8 cellular contexts compared by ENCODE assay signal in the genomic region with DNA sequence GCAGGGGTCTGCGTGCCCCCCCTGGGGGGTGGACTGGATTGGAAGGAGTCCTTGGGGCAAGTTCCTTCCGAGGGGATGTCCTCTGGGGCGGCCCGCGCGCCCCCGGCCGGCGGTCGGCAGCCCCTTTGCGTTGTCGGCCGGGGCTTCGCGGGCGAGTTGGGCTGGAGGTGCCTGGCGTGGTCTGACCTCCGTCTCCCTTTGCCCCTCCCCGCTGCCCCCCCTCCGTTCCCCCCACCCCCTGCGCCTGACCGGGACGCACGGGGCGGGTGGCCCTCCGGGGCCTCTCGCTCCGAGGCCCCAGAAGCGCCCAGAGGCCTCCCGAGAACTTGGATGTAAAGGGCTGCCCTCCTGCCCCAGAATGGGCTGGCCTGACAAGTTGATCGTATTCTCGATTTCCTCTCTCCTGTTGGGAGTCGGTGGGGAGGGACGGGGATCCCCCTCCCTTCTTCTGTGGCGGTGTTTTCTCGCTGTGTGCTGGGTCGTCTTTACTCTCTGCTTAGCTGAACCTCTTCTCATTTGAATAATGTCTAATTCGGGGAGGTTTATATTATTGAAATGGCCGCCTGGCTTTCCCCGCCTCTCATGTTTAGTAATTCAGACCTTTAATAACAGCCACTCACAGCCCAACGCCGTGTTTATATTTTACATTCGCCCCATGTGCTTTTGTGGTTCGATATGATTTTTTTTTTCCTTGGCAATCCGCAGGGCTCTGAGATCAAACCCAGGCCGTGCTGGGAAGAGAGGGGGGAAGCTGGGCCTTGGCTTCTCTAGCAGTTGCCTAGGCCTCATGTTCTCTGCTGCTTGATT. TPM values are rescaled to one million over a fixed set of nuclear protein-coding genes. Genes with fewer than 3 reads are reported as not detected.
DNase-seq lines count a peak whose midpoint lies in the region; ATAC-seq, FAIRE-seq and TF ChIP-seq lines count a peak whose summit lies in the region.

No MANE protein-coding gene starts in this region.

- H2AFZ ChIP-seq in SK-N-SH (ENCODE audit: low read depth): peak overlapping the region; percentile 71

- H3K4me3 ChIP-seq in H7 (ENCODE audit: insufficient read depth, low read depth, low read length) (peak overlapping the region; percentile 92), MG63 (peak overlapping the region; percentile 61), SK-N-SH (ENCODE audit: low read depth in 2 of 2, low read length in 1 of 2) (peak overlapping the region; percentile 85 to 100), pancreas (peak overlapping the region; percentile 51 to 81 (median 70)), tibial artery (peak overlapping the region; percentile 93 to 94)

- H3K9me3 Mint-ChIP-seq in activated naive CD4-positive, alpha-beta T cell treated with anti-CD3 and anti-CD28 coated beads, Interleukin-2, amount 50 U/mL, for 72 hours: no peaks in the 10 kb centered on the region

- H3K9me3 ChIP-seq in MG63: no peaks in the 10 kb centered on the region
- no peaks in the 10 kb centered on the region for H3K9me3 ChIP-seq in SK-N-SH
- no peaks in the 10 kb centered on the region for H3K9me3 ChIP-seq in pancreas
- H3K9me3 ChIP-seq in tibial artery: no peaks in the 10 kb centered on the region

- intact Hi-C loops in Right ventricle myocardium inferior (cut with DNase I): loop anchor here (5.0 kb wide), 1 partner anchor 380 kb away; no protein-coding TSS in a partner anchor
- intact Hi-C loops in pancreas (cut with DNase I): no loop called here
- intact Hi-C loops in tibial artery (cut with DNase I; ENCODE audit: low total_unique reads): loop anchor here (10.0 kb wide), 1 partner anchor 157 kb away; no protein-coding TSS in a partner anchor

- H3K36me3 ChIP-seq in H7 (replicated peaks; ENCODE audit: control insufficient read depth, insufficient read depth, low read length) (no peaks in the 10 kb centered on the region), MG63 (no peaks in the 10 kb centered on the region), SK-N-SH (replicated peaks in 1 of 2; ENCODE audit: control insufficient read depth in 1 of 2, insufficient read depth in 2 of 2, low read length in 1 of 2) (no peaks in the 10 kb centered on the region), pancreas (no peaks in the 10 kb centered on the region), tibial artery (no peaks in the 10 kb centered on the region)

- peak overlapping the region; percentile 67 for H3K9ac ChIP-seq in SK-N-SH

- H3K4me2 ChIP-seq in SK-N-SH: peak overlapping the region; percentile 73

- H3F3A ChIP-seq in SK-N-SH (replicated peaks; ENCODE audit: insufficient read depth): peaks cover 5% of the 10 kb centered on the region

- FAIRE-seq in pancreas (lab: Jason Lieb, UNC): peak; percentile 80

- no peaks in the 10 kb centered on the region; the same call in 1 of the 2 replicates for H4K20me1 ChIP-seq in SK-N-SH (ENCODE audit: insufficient read depth)

- WGBS in SK-N-SH (ENCODE audit: low lambda C conversion rate): 1% methylated on average over 28 of the region's 46 CpGs
- 0% methylated on average over 26 to 46 of the region's 46 CpGs for WGBS in pancreas, 2 donors

- peak; percentile 63 to 83 for ATAC-seq in activated naive CD4-positive, alpha-beta T cell treated with anti-CD3 and anti-CD28 coated beads, Interleukin-2, amount 50 U/mL, for 72 hours
- ATAC-seq in Right ventricle myocardium inferior (peak; percentile 53), pancreas (peak; percentile 36 to 50 (median 42))

- TF ChIP-seq EP300 in SK-N-SH (IDR thresholded peaks at IDR 0.05; ENCODE audit: borderline replicate concordance in 1 of 2, low read depth in 1 of 2, low read length in 1 of 2): no peak

- H3K4me1 ChIP-seq in SK-N-SH (ENCODE audit: control insufficient read depth in 1 of 2, insufficient read depth in 2 of 2, low read depth in 1 of 2, low read length in 1 of 2) (peaks cover 4 to 19% of the 10 kb centered on the region in 2 experiments; a peak in 3 of 4 replicates), pancreas (peaks cover 13 to 21% (median 20%) of the 10 kb centered on the region in 3 donors), tibial artery (peaks cover 0 to 44% (median 13%) of the 10 kb centered on the region in 4 donors)

- H3K36me3 Mint-ChIP-seq in activated naive CD4-positive, alpha-beta T cell treated with anti-CD3 and anti-CD28 coated beads, Interleukin-2, amount 50 U/mL, for 72 hours: peaks cover 6 to 11% of the 10 kb centered on the region in 2 donors

- TF ChIP-seq RAD21 in SK-N-SH (IDR thresholded peaks at IDR 0.05; ENCODE audit: low read length): no peak

- CTCF ChIA-PET in SK-N-SH (lab: Yijun Ruan, JAX): interaction anchor here (0.6 to 3.0 kb wide), 4 partner anchors 9 to 312 kb away, joined by 3 to 16 read pairs (median 9); no protein-coding TSS in a partner anchor

- POLR2A ChIA-PET in SK-N-SH (lab: Yijun Ruan, JAX): no interaction called here

- peaks cover 54% of the 10 kb centered on the region for H3K79me2 ChIP-seq in SK-N-SH (ENCODE audit: insufficient read depth)

- H3K27me3 ChIP-seq in H7 (ENCODE audit: control insufficient read depth, insufficient read depth, low read length) (no peaks in the 10 kb centered on the region), MG63 (no peaks in the 10 kb centered on the region), SK-N-SH (ENCODE audit: insufficient read depth) (no peaks in the 10 kb centered on the region), pancreas (no peaks in the 10 kb centered on the region), tibial artery (no peaks in the 10 kb centered on the region)

- DNase-seq in GDM1 (lab: John Stamatoyannopoulos, UW) (peak; percentile 53), H7 (peak; percentile 63), MG63 (peak; percentile 68), SK-N-SH (peak; percentile 70), Right ventricle myocardium inferior (ENCODE audit: missing footprints) (peak; percentile 85), pancreas (peak; percentile 65 to 82 (median 72)), tibial artery (peak; percentile 74 to 80)
- DNase-seq in activated naive CD4-positive, alpha-beta T cell treated with anti-CD3 and anti-CD28 coated beads, Interleukin-2, amount 50 U/mL, for 72 hours (ENCODE audit: low spot score in 2 of 2): peak; percentile 66 to 87

- no peaks in the 10 kb centered on the region for H3K9me2 ChIP-seq in SK-N-SH

- H3K27ac ChIP-seq in SK-N-SH (ENCODE audit: low read depth in 2 of 2, low read length in 1 of 2) (peak overlapping the region; percentile 74 to 92), pancreas (peak overlapping the region; percentile 87 to 98 (median 94)), tibial artery (peak overlapping the region; percentile 95 to 99)

- peak overlapping the region; percentile 89 to 99 for H3K27ac Mint-ChIP-seq in activated naive CD4-positive, alpha-beta T cell treated with anti-CD3 and anti-CD28 coated beads, Interleukin-2, amount 50 U/mL, for 72 hours

- TF ChIP-seq CTCF in SK-N-SH (IDR thresholded peaks at IDR 0.05) (no peak), pancreas (IDR thresholded peaks at IDR 0.05) (no peak), tibial artery (IDR thresholded peaks at IDR 0.05) (no peak)

TF ChIP-seq in SK-N-SH, 30 proteins besides CTCF, POLR2A, EP300 and RAD21:
- TF ChIP-seq MEF2A (IDR thresholded peaks at IDR 0.05; ENCODE audit: borderline replicate concordance, low read depth) (no peak), SIN3A (IDR thresholded peaks at IDR 0.05; ENCODE audit: borderline replicate concordance, low read depth, low read length) (peak; percentile 90), MXI1 (IDR thresholded peaks at IDR 0.05; ENCODE audit: low read depth, low read length) (peak; percentile 93), YY1 (IDR thresholded peaks at IDR 0.05; ENCODE audit: low read depth) (peak; percentile 59; the same call in 1 of the 2 replicates), TAF1 (IDR thresholded peaks at IDR 0.05; ENCODE audit: borderline replicate concordance, low read depth, low read length) (no peak)
- TF ChIP-seq, protein P1, sequence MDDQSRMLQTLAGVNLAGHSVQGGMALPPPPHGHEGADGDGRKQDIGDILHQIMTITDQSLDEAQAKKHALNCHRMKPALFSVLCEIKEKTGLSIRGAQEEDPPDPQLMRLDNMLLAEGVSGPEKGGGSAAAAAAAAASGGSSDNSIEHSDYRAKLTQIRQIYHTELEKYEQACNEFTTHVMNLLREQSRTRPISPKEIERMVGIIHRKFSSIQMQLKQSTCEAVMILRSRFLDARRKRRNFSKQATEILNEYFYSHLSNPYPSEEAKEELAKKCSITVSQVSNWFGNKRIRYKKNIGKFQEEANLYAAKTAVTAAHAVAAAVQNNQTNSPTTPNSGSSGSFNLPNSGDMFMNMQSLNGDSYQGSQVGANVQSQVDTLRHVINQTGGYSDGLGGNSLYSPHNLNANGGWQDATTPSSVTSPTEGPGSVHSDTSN (IDR thresholded peaks at IDR 0.05): no peak
- TF ChIP-seq, protein P2, sequence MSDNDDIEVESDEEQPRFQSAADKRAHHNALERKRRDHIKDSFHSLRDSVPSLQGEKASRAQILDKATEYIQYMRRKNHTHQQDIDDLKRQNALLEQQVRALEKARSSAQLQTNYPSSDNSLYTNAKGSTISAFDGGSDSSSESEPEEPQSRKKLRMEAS (IDR thresholded peaks at IDR 0.05; ENCODE audit: low read depth): peak; percentile 97
TF ChIP-seq in SK-N-SH: peak in this region for 4.

RNA-seq across cellular contexts. Expression of gene POU2F1, which starts 1.3 kb away (rescaled TPM):
- 21.5 and 28.8 TPM in 2 replicates for total RNA-seq in H7 (2014; rRNA removed; shearing (Covaris generic))
- total RNA-seq in MG63 (2014; rRNA removed; shearing (Covaris generic); ENCODE audit: low replicate concordance): 3.9 and 5.5 TPM in 2 replicates
- polyA plus RNA-seq in SK-N-SH (2012; rRNA removed): 1.2 and 1.5 TPM in 2 replicates
- 0.82 and 0.96 TPM in 2 replicates for polyA plus RNA-seq in SK-N-SH (2012; cell fraction: cytosol; rRNA removed)
- polyA plus RNA-seq in SK-N-SH (2012; cell fraction: nucleus; rRNA removed): 4.1 and 7.3 TPM in 2 replicates
- total RNA-seq in activated naive CD4-positive, alpha-beta T cell treated with anti-CD3 and anti-CD28 coated beads, Interleukin-2, amount 50 U/mL, for 72 hours: 10 to 100 TPM; 32.0 to 32.1 TPM
- total RNA-seq in Right ventricle myocardium inferior: 7.5 TPM
- 1 to 10 TPM; 5.5 to 7.3 (median 6.0) TPM for total RNA-seq in pancreas
- 1 to 10 TPM; 1.4 to 3.0 TPM for polyA plus RNA-seq in pancreas

Comparison
In these comparisons a context has a peak if more than half of its experiments do, and no peak if none do; other contexts are left out.
1. Peak in every context shown above with its lines: DNase-seq, ATAC-seq, H3K4me3 ChIP-seq and H3K27ac ChIP-seq.
2. intact Hi-C loops: an anchor here in Right ventricle myocardium inferior (5.0 kb wide) and tibial artery (10.0 kb wide); none called in pancreas.